1 cellular context compared by ENCODE assay signal in genomic region chr19:3554254-3555083, GRCh38.
TF ChIP-seq lines count a peak whose summit lies in the region.

No MANE protein-coding gene starts in this region.

TF ChIP-seq in GM12878, 131 proteins besides CTCF, POLR2A, EP300 and RAD21 (continued from another document):
- no peak for TF ChIP-seq BCL11A (IDR thresholded peaks at IDR 0.05; ENCODE audit: low read depth, low read length)
- no peak for TF ChIP-seq TCF12 (IDR thresholded peaks at IDR 0.05; ENCODE audit: low read depth, low read length)
- peak; percentile 60; the same call in 1 of the 2 replicates for TF ChIP-seq ZNF384 (IDR thresholded peaks at IDR 0.05; ENCODE audit: borderline replicate concordance, low read depth, low read length)
- no peak for TF ChIP-seq PBX3 (IDR thresholded peaks at IDR 0.05; ENCODE audit: insufficient replicate concordance, low read depth, low read length)
- no peak for TF ChIP-seq ZBED1 (IDR thresholded peaks at IDR 0.05; ENCODE audit: borderline replicate concordance)
- no peak for TF ChIP-seq KDM1A (IDR thresholded peaks at IDR 0.05; ENCODE audit: borderline replicate concordance)
TF ChIP-seq in GM12878: peak in this region for 13.
